In genomic region chr10:47190802-47191450, GRCh38 we compare ENCODE assay signal across 19 cellular contexts.
"Had no signal": no experiment of that assay in that cellular context is flagged by ENCODE, and none has a peak within 500 bp of the region (broad histone marks: within the 10 kb centered on the region; RNA-seq: fewer than 3 reads in every experiment).

No MANE protein-coding gene starts in this region.

- H3K9me3 Mint-ChIP-seq: nephron progenitor cell; stimulated activated naive B cell treated with anti-CD40 and anti-IgM and Interleukin-4, amounts not matched to agents 10 μg/mL and 1 μg/mL and 100 μg/mL, for 72 hours; stimulated activated naive CD8-positive, alpha-beta T cell treated with anti-CD3 and anti-CD28 coated beads, Interleukin-15, amount 100 ng/mL, for 72 hours had no signal

- H3K27me3 Mint-ChIP-seq: naive thymus-derived CD4-positive, alpha-beta T cell; stimulated activated naive B cell treated with anti-CD40 and anti-IgM and Interleukin-4, amounts not matched to agents 10 μg/mL and 1 μg/mL and 100 μg/mL, for 72 hours; stimulated activated naive CD8-positive, alpha-beta T cell treated with anti-CD3 and anti-CD28 coated beads, Interleukin-15, amount 100 ng/mL, for 72 hours had no signal

- ATAC-seq: left ventricle myocardium superior; naive thymus-derived CD4-positive, alpha-beta T cell; stimulated activated naive B cell treated with anti-CD40 and anti-IgM and Interleukin-4, amounts not matched to agents 10 μg/mL and 1 μg/mL and 100 μg/mL, for 72 hours; stimulated activated naive CD8-positive, alpha-beta T cell treated with anti-CD3 and anti-CD28 coated beads, Interleukin-15, amount 100 ng/mL, for 72 hours had no signal

- H3K27ac Mint-ChIP-seq: stimulated activated naive B cell treated with anti-CD40 and anti-IgM and Interleukin-4, amounts not matched to agents 10 μg/mL and 1 μg/mL and 100 μg/mL, for 72 hours had no signal

- H3K4me3 Mint-ChIP-seq: naive thymus-derived CD4-positive, alpha-beta T cell; nephron progenitor cell; stimulated activated naive B cell treated with anti-CD40 and anti-IgM and Interleukin-4, amounts not matched to agents 10 μg/mL and 1 μg/mL and 100 μg/mL, for 72 hours; stimulated activated naive CD8-positive, alpha-beta T cell treated with anti-CD3 and anti-CD28 coated beads, Interleukin-15, amount 100 ng/mL, for 72 hours had no signal

- H3K4me3 ChIP-seq: coronary artery, heart left ventricle, lung, sigmoid colon, skin epidermis, thoracic aorta, transverse colon had no signal

- H3K36me3 Mint-ChIP-seq: stimulated activated naive B cell treated with anti-CD40 and anti-IgM and Interleukin-4, amounts not matched to agents 10 μg/mL and 1 μg/mL and 100 μg/mL, for 72 hours had no signal

- DNase-seq: effector CD4-positive, alpha-beta T cell; heart left ventricle; hippocampal formation; left colon; left ventricle myocardium superior; mesenchymal stem cell; naive thymus-derived CD4-positive, alpha-beta T cell; nephron progenitor cell; posterior cingulate gyrus; sigmoid colon; stimulated activated CD4-positive, alpha-beta T cell treated with anti-CD3 and anti-CD28 coated beads, Interleukin-2, amount 100 ng/mL, for 24 hours; stimulated activated CD4-positive, alpha-beta T cell treated with anti-CD3 and anti-CD28 coated beads, Interleukin-4, amount 100 ng/mL, for 4 hours; stimulated activated naive B cell treated with anti-CD40 and anti-IgM and Interleukin-4, amounts not matched to agents 10 μg/mL and 1 μg/mL and 100 μg/mL, for 72 hours; stimulated activated naive CD8-positive, alpha-beta T cell treated with anti-CD3 and anti-CD28 coated beads, Interleukin-15, amount 100 ng/mL, for 72 hours; transverse colon had no signal
